1 cellular context compared by ENCODE assay signal in the genomic region with DNA sequence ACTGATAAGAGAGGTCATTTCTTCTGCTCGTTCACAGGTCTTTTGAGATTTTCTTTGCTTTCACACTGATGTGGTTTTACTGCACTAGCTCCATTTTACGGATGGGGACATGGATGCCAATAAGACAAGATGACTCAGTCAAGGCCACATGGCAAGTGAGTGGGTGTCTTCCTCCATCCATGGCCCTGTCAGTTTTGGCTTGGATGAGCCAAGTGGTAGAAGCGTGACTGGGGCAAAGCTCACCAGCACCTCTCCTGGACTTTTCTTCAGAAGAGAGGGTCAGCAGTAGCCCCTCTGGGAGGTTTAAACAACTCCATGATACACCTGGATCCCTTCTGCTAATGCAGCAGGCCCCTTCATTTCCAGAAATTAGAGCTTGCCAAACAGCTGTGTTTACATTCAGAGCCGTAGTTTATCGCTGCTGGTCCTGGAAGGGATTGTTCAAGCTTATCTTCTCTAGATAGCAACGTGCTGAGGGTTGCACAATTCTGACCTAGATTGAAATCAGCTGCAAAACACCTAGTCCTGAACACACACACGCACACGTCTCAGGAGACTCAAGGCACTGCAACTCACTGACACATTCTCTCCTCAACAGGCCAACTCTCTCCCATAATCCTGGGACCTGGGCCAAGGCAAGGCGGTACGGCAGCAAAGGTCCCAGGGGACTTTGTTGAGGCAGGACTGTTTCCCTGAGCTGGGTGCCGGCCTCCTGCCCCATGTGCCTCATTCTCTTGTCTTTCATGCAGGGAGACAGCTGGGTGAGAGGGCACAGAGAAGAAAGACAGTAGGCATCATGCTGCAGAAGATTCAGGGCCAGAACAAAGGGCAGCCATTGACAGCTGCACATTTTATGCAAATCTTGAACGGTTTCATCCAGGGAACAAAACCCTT.
TF ChIP-seq lines count a peak whose summit lies in the region.

No MANE protein-coding gene starts in this region.

TF ChIP-seq in HepG2, 621 proteins besides CTCF, POLR2A, EP300 and RAD21 (continued from another document and continues in another):
- TF ChIP-seq, protein P1, sequence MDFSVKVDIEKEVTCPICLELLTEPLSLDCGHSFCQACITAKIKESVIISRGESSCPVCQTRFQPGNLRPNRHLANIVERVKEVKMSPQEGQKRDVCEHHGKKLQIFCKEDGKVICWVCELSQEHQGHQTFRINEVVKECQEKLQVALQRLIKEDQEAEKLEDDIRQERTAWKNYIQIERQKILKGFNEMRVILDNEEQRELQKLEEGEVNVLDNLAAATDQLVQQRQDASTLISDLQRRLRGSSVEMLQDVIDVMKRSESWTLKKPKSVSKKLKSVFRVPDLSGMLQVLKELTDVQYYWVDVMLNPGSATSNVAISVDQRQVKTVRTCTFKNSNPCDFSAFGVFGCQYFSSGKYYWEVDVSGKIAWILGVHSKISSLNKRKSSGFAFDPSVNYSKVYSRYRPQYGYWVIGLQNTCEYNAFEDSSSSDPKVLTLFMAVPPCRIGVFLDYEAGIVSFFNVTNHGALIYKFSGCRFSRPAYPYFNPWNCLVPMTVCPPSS (IDR thresholded peaks at IDR 0.05): no peak
- TF ChIP-seq MIER2 (CRISPR knock-in tag; IDR thresholded peaks at IDR 0.05) (no peak), DMAP1 (CRISPR knock-in tag; IDR thresholded peaks at IDR 0.05) (no peak), MYPOP (CRISPR knock-in tag; IDR thresholded peaks at IDR 0.05) (0 out of 2 replicates have a peak, but pooled peaks have one; percentile 48), KAT8 (CRISPR knock-in tag; IDR thresholded peaks at IDR 0.05) (peak; percentile 37; the same call in 1 of the 2 replicates), KAT2B (IDR thresholded peaks at IDR 0.05; ENCODE audit: borderline replicate concordance, low read depth, low read length) (no peak), ZNF30 (CRISPR knock-in tag; IDR thresholded peaks at IDR 0.05) (no peak), MAF1 (CRISPR knock-in tag; IDR thresholded peaks at IDR 0.05; ENCODE audit: borderline replicate concordance) (no peak), ZNF20 (CRISPR knock-in tag; IDR thresholded peaks at IDR 0.05) (no peak), ARNT (IDR thresholded peaks at IDR 0.05) (no peak), ZHX1 (CRISPR knock-in tag; IDR thresholded peaks at IDR 0.05; ENCODE audit: low read depth) (no peak), ATM (IDR thresholded peaks at IDR 0.05; ENCODE audit: borderline replicate concordance) (no peak), SMC3 (IDR thresholded peaks at IDR 0.05; ENCODE audit: low read length) (no peak), FIP1L1 (IDR thresholded peaks at IDR 0.05; ENCODE audit: borderline replicate concordance, insufficient read depth, low read depth, low read length) (no peak), KLF11 (CRISPR knock-in tag; IDR thresholded peaks at IDR 0.05) (no peak), EEA1 (CRISPR knock-in tag; IDR thresholded peaks at IDR 0.05; ENCODE audit: borderline replicate concordance) (no peak), IKZF4 (CRISPR knock-in tag; IDR thresholded peaks at IDR 0.05; ENCODE audit: borderline replicate concordance, low read depth, not compliant biosample characterization) (no peak), ZNF670 (CRISPR knock-in tag; IDR thresholded peaks at IDR 0.05; ENCODE audit: borderline replicate concordance) (no peak), AKAP8 (CRISPR knock-in tag; IDR thresholded peaks at IDR 0.05) (no peak), FOXJ3 (CRISPR knock-in tag; IDR thresholded peaks at IDR 0.05; ENCODE audit: borderline replicate concordance) (peak; percentile 80; the same call in 1 of the 2 replicates), ZNF557 (CRISPR knock-in tag; IDR thresholded peaks at IDR 0.05) (no peak), ZNF562 (CRISPR knock-in tag; IDR thresholded peaks at IDR 0.05; ENCODE audit: borderline replicate concordance) (no peak), NFKBIZ (CRISPR knock-in tag; IDR thresholded peaks at IDR 0.05) (no peak), MAZ (IDR thresholded peaks at IDR 0.05; ENCODE audit: borderline replicate concordance, low read depth, low read length) (no peak), MAZ (CRISPR knock-in tag; IDR thresholded peaks at IDR 0.05; ENCODE audit: low read depth) (no peak), ZNF790 (CRISPR knock-in tag; IDR thresholded peaks at IDR 0.05; ENCODE audit: borderline replicate concordance) (no peak), ZNF747 (CRISPR knock-in tag; IDR thresholded peaks at IDR 0.05; ENCODE audit: borderline replicate concordance) (no peak), ZSCAN30 (CRISPR knock-in tag; IDR thresholded peaks at IDR 0.05) (no peak), ASH2L (IDR thresholded peaks at IDR 0.05; ENCODE audit: insufficient read length, low read depth, low read length) (no peak), CHD4 (IDR thresholded peaks at IDR 0.05; ENCODE audit: borderline replicate concordance, low read length) (no peak), ZNF234 (CRISPR knock-in tag; conservative IDR thresholded peaks at IDR 0.05) (no peak), ZNF160 (CRISPR knock-in tag; IDR thresholded peaks at IDR 0.05) (no peak), WIZ (CRISPR knock-in tag; IDR thresholded peaks at IDR 0.05) (no peak), KDM5A (IDR thresholded peaks at IDR 0.05; ENCODE audit: borderline replicate concordance, low read length) (no peak)
- TF ChIP-seq, protein P2, sequence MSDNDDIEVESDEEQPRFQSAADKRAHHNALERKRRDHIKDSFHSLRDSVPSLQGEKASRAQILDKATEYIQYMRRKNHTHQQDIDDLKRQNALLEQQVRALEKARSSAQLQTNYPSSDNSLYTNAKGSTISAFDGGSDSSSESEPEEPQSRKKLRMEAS (IDR thresholded peaks at IDR 0.05): peak; percentile 49
- TF ChIP-seq, protein P3, sequence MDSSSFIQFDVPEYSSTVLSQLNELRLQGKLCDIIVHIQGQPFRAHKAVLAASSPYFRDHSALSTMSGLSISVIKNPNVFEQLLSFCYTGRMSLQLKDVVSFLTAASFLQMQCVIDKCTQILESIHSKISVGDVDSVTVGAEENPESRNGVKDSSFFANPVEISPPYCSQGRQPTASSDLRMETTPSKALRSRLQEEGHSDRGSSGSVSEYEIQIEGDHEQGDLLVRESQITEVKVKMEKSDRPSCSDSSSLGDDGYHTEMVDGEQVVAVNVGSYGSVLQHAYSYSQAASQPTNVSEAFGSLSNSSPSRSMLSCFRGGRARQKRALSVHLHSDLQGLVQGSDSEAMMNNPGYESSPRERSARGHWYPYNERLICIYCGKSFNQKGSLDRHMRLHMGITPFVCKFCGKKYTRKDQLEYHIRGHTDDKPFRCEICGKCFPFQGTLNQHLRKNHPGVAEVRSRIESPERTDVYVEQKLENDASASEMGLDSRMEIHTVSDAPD (CRISPR knock-in tag; IDR thresholded peaks at IDR 0.05): no peak
- TF ChIP-seq, protein P4, sequence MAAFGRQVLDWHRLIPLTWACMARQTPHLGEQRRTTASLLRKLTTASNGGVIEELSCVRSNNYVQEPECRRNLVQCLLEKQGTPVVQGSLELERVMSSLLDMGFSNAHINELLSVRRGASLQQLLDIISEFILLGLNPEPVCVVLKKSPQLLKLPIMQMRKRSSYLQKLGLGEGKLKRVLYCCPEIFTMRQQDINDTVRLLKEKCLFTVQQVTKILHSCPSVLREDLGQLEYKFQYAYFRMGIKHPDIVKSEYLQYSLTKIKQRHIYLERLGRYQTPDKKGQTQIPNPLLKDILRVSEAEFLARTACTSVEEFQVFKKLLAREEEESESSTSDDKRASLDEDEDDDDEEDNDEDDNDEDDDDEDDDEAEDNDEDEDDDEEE (CRISPR knock-in tag; IDR thresholded peaks at IDR 0.05): no peak
- TF ChIP-seq, protein P5, sequence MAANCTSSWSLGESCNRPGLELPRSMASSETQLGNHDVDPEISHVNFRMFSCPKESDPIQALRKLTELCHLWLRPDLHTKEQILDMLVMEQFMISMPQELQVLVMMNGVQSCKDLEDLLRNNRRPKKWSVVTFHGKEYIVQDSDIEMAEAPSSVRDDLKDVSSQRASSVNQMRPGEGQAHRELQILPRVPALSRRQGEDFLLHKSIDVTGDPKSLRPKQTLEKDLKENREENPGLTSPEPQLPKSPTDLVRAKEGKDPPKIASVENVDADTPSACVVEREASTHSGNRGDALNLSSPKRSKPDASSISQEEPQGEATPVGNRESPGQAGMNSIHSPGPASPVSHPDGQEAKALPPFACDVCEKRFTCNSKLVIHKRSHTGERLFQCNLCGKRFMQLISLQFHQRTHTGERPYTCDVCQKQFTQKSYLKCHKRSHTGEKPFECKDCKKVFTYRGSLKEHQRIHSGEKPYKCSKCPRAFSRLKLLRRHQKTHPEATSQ (CRISPR knock-in tag; IDR thresholded peaks at IDR 0.05; ENCODE audit: borderline replicate concordance): 0 out of 2 replicates have a peak, but pooled peaks have one; percentile 43
- TF ChIP-seq, protein P6, sequence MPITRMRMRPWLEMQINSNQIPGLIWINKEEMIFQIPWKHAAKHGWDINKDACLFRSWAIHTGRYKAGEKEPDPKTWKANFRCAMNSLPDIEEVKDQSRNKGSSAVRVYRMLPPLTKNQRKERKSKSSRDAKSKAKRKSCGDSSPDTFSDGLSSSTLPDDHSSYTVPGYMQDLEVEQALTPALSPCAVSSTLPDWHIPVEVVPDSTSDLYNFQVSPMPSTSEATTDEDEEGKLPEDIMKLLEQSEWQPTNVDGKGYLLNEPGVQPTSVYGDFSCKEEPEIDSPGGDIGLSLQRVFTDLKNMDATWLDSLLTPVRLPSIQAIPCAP (CRISPR knock-in tag; IDR thresholded peaks at IDR 0.05; ENCODE audit: low read depth): no peak
- TF ChIP-seq, protein P7, sequence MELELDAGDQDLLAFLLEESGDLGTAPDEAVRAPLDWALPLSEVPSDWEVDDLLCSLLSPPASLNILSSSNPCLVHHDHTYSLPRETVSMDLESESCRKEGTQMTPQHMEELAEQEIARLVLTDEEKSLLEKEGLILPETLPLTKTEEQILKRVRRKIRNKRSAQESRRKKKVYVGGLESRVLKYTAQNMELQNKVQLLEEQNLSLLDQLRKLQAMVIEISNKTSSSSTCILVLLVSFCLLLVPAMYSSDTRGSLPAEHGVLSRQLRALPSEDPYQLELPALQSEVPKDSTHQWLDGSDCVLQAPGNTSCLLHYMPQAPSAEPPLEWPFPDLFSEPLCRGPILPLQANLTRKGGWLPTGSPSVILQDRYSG (CRISPR knock-in tag; IDR thresholded peaks at IDR 0.05): no peak
- TF ChIP-seq, protein P8, sequence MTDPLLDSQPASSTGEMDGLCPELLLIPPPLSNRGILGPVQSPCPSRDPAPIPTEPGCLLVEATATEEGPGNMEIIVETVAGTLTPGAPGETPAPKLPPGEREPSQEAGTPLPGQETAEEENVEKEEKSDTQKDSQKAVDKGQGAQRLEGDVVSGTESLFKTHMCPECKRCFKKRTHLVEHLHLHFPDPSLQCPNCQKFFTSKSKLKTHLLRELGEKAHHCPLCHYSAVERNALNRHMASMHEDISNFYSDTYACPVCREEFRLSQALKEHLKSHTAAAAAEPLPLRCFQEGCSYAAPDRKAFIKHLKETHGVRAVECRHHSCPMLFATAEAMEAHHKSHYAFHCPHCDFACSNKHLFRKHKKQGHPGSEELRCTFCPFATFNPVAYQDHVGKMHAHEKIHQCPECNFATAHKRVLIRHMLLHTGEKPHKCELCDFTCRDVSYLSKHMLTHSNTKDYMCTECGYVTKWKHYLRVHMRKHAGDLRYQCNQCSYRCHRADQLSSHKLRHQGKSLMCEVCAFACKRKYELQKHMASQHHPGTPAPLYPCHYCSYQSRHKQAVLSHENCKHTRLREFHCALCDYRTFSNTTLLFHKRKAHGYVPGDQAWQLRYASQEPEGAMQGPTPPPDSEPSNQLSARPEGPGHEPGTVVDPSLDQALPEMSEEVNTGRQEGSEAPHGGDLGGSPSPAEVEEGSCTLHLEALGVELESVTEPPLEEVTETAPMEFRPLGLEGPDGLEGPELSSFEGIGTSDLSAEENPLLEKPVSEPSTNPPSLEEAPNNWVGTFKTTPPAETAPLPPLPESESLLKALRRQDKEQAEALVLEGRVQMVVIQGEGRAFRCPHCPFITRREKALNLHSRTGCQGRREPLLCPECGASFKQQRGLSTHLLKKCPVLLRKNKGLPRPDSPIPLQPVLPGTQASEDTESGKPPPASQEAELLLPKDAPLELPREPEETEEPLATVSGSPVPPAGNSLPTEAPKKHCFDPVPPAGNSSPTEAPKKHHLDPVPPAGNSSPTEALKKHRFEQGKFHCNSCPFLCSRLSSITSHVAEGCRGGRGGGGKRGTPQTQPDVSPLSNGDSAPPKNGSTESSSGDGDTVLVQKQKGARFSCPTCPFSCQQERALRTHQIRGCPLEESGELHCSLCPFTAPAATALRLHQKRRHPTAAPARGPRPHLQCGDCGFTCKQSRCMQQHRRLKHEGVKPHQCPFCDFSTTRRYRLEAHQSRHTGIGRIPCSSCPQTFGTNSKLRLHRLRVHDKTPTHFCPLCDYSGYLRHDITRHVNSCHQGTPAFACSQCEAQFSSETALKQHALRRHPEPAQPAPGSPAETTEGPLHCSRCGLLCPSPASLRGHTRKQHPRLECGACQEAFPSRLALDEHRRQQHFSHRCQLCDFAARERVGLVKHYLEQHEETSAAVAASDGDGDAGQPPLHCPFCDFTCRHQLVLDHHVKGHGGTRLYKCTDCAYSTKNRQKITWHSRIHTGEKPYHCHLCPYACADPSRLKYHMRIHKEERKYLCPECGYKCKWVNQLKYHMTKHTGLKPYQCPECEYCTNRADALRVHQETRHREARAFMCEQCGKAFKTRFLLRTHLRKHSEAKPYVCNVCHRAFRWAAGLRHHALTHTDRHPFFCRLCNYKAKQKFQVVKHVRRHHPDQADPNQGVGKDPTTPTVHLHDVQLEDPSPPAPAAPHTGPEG (CRISPR knock-in tag; IDR thresholded peaks at IDR 0.05): no peak
- TF ChIP-seq, protein P9, sequence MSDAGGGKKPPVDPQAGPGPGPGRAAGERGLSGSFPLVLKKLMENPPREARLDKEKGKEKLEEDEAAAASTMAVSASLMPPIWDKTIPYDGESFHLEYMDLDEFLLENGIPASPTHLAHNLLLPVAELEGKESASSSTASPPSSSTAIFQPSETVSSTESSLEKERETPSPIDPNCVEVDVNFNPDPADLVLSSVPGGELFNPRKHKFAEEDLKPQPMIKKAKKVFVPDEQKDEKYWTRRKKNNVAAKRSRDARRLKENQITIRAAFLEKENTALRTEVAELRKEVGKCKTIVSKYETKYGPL (CRISPR knock-in tag; IDR thresholded peaks at IDR 0.05): no peak
